ENCODE assay signal across 22 cellular contexts in genomic region chr5:2857837-2858236, GRCh38.
"Had no signal": no experiment of that assay in that cellular context is flagged by ENCODE, and none has a peak within 500 bp of the region (broad histone marks: within the 10 kb centered on the region; RNA-seq: fewer than 3 reads in every experiment).

No MANE protein-coding gene starts in this region.

- H3K27me3 ChIP-seq: MG63 had no signal

- H3K4me1 Mint-ChIP-seq: T-cell had no signal

- H3K27me3 Mint-ChIP-seq: T-cell had no signal

- H3K4me3 Mint-ChIP-seq: T-cell had no signal

- H3K27ac ChIP-seq: HL-60 had no signal

- H3K9me3 ChIP-seq: SK-N-SH had no signal

- ATAC-seq: HepG2, T-cell had no signal

- H3K36me3 Mint-ChIP-seq: T-cell had no signal

- H3K4me3 ChIP-seq: MG63 had no signal

- H3K27ac Mint-ChIP-seq: T-cell had no signal

- H3K36me3 ChIP-seq: MG63 had no signal

- DNase-seq: IMR-90, Karpas-422, KG1, MG63, NCI-H1092, NCI-H1105 treated with DMSO at 0.1 percent for 48 hours, NCI-H1417 treated with DMSO at 0.1 percent for 48 hours, NCI-H146, NCI-H1694 treated with DMSO at 0.1 percent for 48 hours, NCI-H1930, NCI-H2081, NCI-H2227 treated with DMSO at 0.1 percent for 48 hours, NCI-H524 treated with DMSO at 0.1 percent for 48 hours, NCI-H69, NCI-H774, RPMI8226, SHP77, SK-N-SH, SW 1271, T-cell had no signal
